ENCODE assay signal across 15 cellular contexts in genomic region chr11:111532365-111532709, GRCh38. TPM values are rescaled to one million over a fixed set of nuclear protein-coding genes. Genes with fewer than 3 reads are reported as not detected.
DNase-seq lines count a peak whose midpoint lies in the region; ATAC-seq and TF ChIP-seq lines count a peak whose summit lies in the region.
"Had no signal": no experiment of that assay in that cellular context is flagged by ENCODE, and none has a peak within 500 bp of the region (broad histone marks: within the 10 kb centered on the region; RNA-seq: fewer than 3 reads in every experiment).

No MANE protein-coding gene starts in this region.

- no peaks in the 10 kb centered on the region for H3K79me2 ChIP-seq in OCI-LY3 (ENCODE audit: low read length)

- H3K36me3 Mint-ChIP-seq in MCF 10A (ENCODE audit: insufficient read depth, unreplicated experiment), result no peaks in the 10 kb centered on the region
- H3K36me3 Mint-ChIP-seq in dendritic cell treated with granulocyte-macrophage colony-stimulating factor and Interleukin-4, amounts not matched to agents 40 ng/mL and 50 ng/mL, for 4 days (ENCODE audit: low read depth), result no peaks in the 10 kb centered on the region
- H3K36me3 Mint-ChIP-seq: activated CD4-positive, alpha-beta memory T cell treated with anti-CD3 and anti-CD28 coated beads for 36 hours; activated naive CD4-positive, alpha-beta T cell treated with anti-CD3 and anti-CD28 coated beads, Interleukin-2, amount 10 ng/mL, durations not matched to agents 7 days and 5 days; immature natural killer cell; memory B cell had no signal

- H3K9me3 Mint-ChIP-seq in MCF 10A (ENCODE audit: unreplicated experiment), result no peaks in the 10 kb centered on the region
- H3K9me3 Mint-ChIP-seq in dendritic cell treated with granulocyte-macrophage colony-stimulating factor and Interleukin-4, amounts not matched to agents 40 ng/mL and 50 ng/mL, for 4 days, result no peaks in the 10 kb centered on the region
- H3K9me3 Mint-ChIP-seq: activated CD4-positive, alpha-beta memory T cell treated with anti-CD3 and anti-CD28 coated beads for 36 hours; activated naive CD4-positive, alpha-beta T cell treated with anti-CD3 and anti-CD28 coated beads, Interleukin-2, amount 10 ng/mL, durations not matched to agents 7 days and 5 days; immature natural killer cell; memory B cell had no signal

- H3K27me3 ChIP-seq in breast epithelium, result no peaks in the 10 kb centered on the region
- H3K27me3 ChIP-seq in OCI-LY3 (ENCODE audit: low read depth, low read length), result no peaks in the 10 kb centered on the region

- no peak overlapping the region for H3K4me3 ChIP-seq in breast epithelium
- peak overlapping the region; percentile 68 for H3K4me3 ChIP-seq in OCI-LY3 (ENCODE audit: low read length)
- H3K4me3 ChIP-seq: gastroesophageal sphincter had no signal

- no peak overlapping the region for H3K4me3 Mint-ChIP-seq in MCF 10A (ENCODE audit: unreplicated experiment)
- no peak overlapping the region for H3K4me3 Mint-ChIP-seq in dendritic cell treated with granulocyte-macrophage colony-stimulating factor and Interleukin-4, amounts not matched to agents 40 ng/mL and 50 ng/mL, for 4 days
- H3K4me3 Mint-ChIP-seq: activated CD4-positive, alpha-beta memory T cell treated with anti-CD3 and anti-CD28 coated beads for 36 hours; activated naive CD4-positive, alpha-beta T cell treated with anti-CD3 and anti-CD28 coated beads, Interleukin-2, amount 10 ng/mL, durations not matched to agents 7 days and 5 days; immature natural killer cell; memory B cell had no signal

- no peak overlapping the region for H3K27ac Mint-ChIP-seq in MCF 10A (ENCODE audit: low read depth, unreplicated experiment)
- H3K27ac Mint-ChIP-seq in dendritic cell treated with granulocyte-macrophage colony-stimulating factor and Interleukin-4, amounts not matched to agents 40 ng/mL and 50 ng/mL, for 4 days, result peak overlapping the region; percentile 19
- H3K27ac Mint-ChIP-seq: activated CD4-positive, alpha-beta memory T cell treated with anti-CD3 and anti-CD28 coated beads for 36 hours; activated naive CD4-positive, alpha-beta T cell treated with anti-CD3 and anti-CD28 coated beads, Interleukin-2, amount 10 ng/mL, durations not matched to agents 7 days and 5 days; immature natural killer cell; memory B cell had no signal

- TF ChIP-seq CTCF in MCF 10A (IDR thresholded peaks at IDR 0.05; ENCODE audit: unreplicated experiment) (no peak), breast epithelium (IDR thresholded peaks at IDR 0.05) (no peak), OCI-LY3 (IDR thresholded peaks at IDR 0.05; ENCODE audit: low read depth, low read length) (no peak)

- H3K27me3 Mint-ChIP-seq in MCF 10A (ENCODE audit: insufficient read depth, unreplicated experiment), result no peaks in the 10 kb centered on the region
- peaks cover 13% of the 10 kb centered on the region for H3K27me3 Mint-ChIP-seq in dendritic cell treated with granulocyte-macrophage colony-stimulating factor and Interleukin-4, amounts not matched to agents 40 ng/mL and 50 ng/mL, for 4 days

- H3K9ac ChIP-seq in OCI-LY3 (ENCODE audit: low read length), result peak overlapping the region; percentile 72

- peak overlapping the region; percentile 48; the same call in 1 of the 2 replicates for H2AFZ ChIP-seq in OCI-LY3 (ENCODE audit: low read depth, low read length)

- H3K36me3 ChIP-seq in breast epithelium, result no peaks in the 10 kb centered on the region
- H3K36me3 ChIP-seq in OCI-LY3 (replicated peaks; ENCODE audit: low read depth, low read length), result no peaks in the 10 kb centered on the region
- H3K36me3 ChIP-seq: gastroesophageal sphincter had no signal

- H3K9me3 ChIP-seq in breast epithelium (no peaks in the 10 kb centered on the region), OCI-LY3 (ENCODE audit: insufficient read depth, low read length) (no peaks in the 10 kb centered on the region)
- H3K9me3 ChIP-seq: gastroesophageal sphincter had no signal

- H3K4me1 ChIP-seq in breast epithelium, result no peaks in the 10 kb centered on the region
- peaks cover 36% of the 10 kb centered on the region for H3K4me1 ChIP-seq in OCI-LY3 (ENCODE audit: low read length)
- H3K4me1 ChIP-seq: gastroesophageal sphincter had no signal

- H3K4me2 ChIP-seq in OCI-LY3 (ENCODE audit: low read length), result peak overlapping the region; percentile 82

- H4K20me1 ChIP-seq in OCI-LY3 (ENCODE audit: insufficient read depth, low read length), result no peaks in the 10 kb centered on the region

- no TSS peak for BruUV-seq in MCF 10A (replicated peaks; lab: Mats Ljungman, UMichigan)

- DNase-seq in MCF 10A (ENCODE audit: unreplicated experiment) (peak; percentile 27), breast epithelium (ENCODE audit: low spot score in 2 of 2) (no peak), activated gamma-delta T cell (lab: John Stamatoyannopoulos, UW) (no peak), glomerular visceral epithelial cell (ENCODE audit: extremely low spot score) (no peak)
- DNase-seq in activated CD4-positive, alpha-beta T cell treated with anti-CD3 and anti-CD28 coated beads for 4 hours, result no peak
- DNase-seq: immature natural killer cell; NCI-H774; stimulated activated naive CD4-positive, alpha-beta T cell had no signal

- TF ChIP-seq POLR2A in breast epithelium (IDR thresholded peaks at IDR 0.05), result no peak

- no peak for ATAC-seq in HG03280 (IDR thresholded peaks at IDR 0.05; ENCODE audit: unreplicated experiment)
- ATAC-seq: gastroesophageal sphincter had no signal

- H3K27ac ChIP-seq in breast epithelium (no peak overlapping the region), OCI-LY3 (ENCODE audit: low read length) (peak overlapping the region; percentile 90)
- H3K27ac ChIP-seq: gastroesophageal sphincter had no signal

- CTCF ChIA-PET in MCF 10A (lab: Yijun Ruan, JAX), result interaction anchor here (0.6 to 1.7 kb wide), 2 partner anchors 32 to 722 kb away, joined by 3 to 7 read pairs; no protein-coding TSS in a partner anchor

- peaks cover 14% of the 10 kb centered on the region for H3K4me1 Mint-ChIP-seq in MCF 10A (ENCODE audit: insufficient read depth, unreplicated experiment)
- H3K4me1 Mint-ChIP-seq in dendritic cell treated with granulocyte-macrophage colony-stimulating factor and Interleukin-4, amounts not matched to agents 40 ng/mL and 50 ng/mL, for 4 days (ENCODE audit: low read depth), result peaks cover 15% of the 10 kb centered on the region
- H3K4me1 Mint-ChIP-seq: immature natural killer cell, memory B cell had no signal

- intact Hi-C loops in MCF 10A (cut with micrococcal nuclease) (no loop called here), breast epithelium (cut with DNase I; ENCODE audit: low total_unique reads) (no loop called here)
- intact Hi-C loops in dendritic cell treated with granulocyte-macrophage colony-stimulating factor and Interleukin-4, amounts not matched to agents 40 ng/mL and 50 ng/mL, for 4 days (cut with micrococcal nuclease), result no loop called here

- POLR2A ChIA-PET in MCF 10A (lab: Yijun Ruan, JAX), result interaction anchor here (0.7 to 2.8 kb wide), 5 partner anchors 22 to 78 kb away, joined by 3 to 14 read pairs (median 4); no protein-coding TSS in a partner anchor

RNA-seq across cellular contexts. Expression of gene LAYN, which starts 8.2 kb away (rescaled TPM):
- total RNA-seq in MCF 10A (2022) (not detected in 2 replicates), breast epithelium (10 to 100 TPM in 2 of 3 donors, 1 to 10 TPM in 1; 2.1 to 21.3 (median 19.9) TPM)

RNA-seq across cellular contexts. Expression of gene HOATZ, which starts 17.8 kb away (rescaled TPM):
- total RNA-seq in MCF 10A (2022) (not detected in 2 replicates), breast epithelium (not detected)
- total RNA-seq: activated CD4-positive, alpha-beta memory T cell treated with anti-CD3 and anti-CD28 coated beads for 36 hours; gastroesophageal sphincter had no signal

RNA-seq across cellular contexts. Expression of gene BTG4, which starts 20.2 kb away (rescaled TPM):
- total RNA-seq in MCF 10A (2022) (not detected in 2 replicates), breast epithelium (not detected)
- total RNA-seq: activated CD4-positive, alpha-beta memory T cell treated with anti-CD3 and anti-CD28 coated beads for 36 hours; gastroesophageal sphincter had no signal
